Comparison of ENCODE assay signal across 7 cellular contexts in the genomic region with DNA sequence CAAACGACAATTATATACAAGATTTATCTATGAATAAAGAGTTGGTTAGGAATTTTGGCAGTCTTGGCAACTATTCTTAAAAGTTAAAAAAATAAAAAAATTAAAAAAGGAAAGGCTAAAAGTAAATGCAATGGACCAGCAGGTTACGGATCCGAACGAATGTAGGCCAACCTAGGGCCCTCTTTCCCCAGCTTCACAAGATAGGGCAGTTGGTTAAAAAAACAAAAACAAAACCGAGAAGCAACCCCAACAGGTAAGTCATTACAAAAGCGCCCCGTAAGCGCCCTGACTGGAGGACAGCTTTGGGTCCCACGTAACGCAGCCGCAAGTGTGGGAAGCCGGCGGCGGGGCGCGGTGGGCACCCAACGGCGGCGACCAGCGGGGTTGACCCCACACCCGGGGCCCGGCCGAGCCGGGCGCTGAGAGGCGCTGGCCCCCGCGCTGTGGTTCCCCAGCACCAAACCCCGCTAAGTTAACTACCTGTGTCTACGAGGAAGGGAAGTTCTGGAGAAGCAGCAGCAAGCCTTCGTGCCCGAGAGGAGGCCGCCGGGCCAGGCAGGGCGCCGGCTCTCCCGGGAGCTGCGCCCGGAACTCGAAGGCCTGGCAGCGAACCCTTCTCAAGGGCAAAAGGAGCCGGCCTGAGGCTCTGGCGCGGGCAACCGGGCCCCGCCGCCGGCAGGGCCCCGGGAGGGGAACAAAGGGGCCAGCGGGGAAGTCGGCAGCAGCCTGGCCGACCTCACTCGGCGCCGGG. TPM values are rescaled to one million over a fixed set of nuclear protein-coding genes. Genes with fewer than 3 reads are reported as not detected.
A peak's percentile ranks its signal among the peaks of the same experiment; 100 is the strongest.
DNase-seq lines count a peak whose midpoint lies in the region; TF ChIP-seq lines count a peak whose summit lies in the region.

No MANE protein-coding gene starts in this region.

- H3K4me1 ChIP-seq in esophagus muscularis mucosa (peaks cover 16 to 63% (median 59%) of the 10 kb centered on the region in 4 donors), suprapubic skin (peaks cover 32% of the 10 kb centered on the region)

- TF ChIP-seq CTCF in HFF-Myc (IDR thresholded peaks at IDR 0.05; ENCODE audit: low read depth, low read length, missing control alignments) (no peak), esophagus muscularis mucosa (IDR thresholded peaks at IDR 0.05) (no peak), nephron progenitor cell (IDR thresholded peaks at IDR 0.05) (no peak), suprapubic skin (IDR thresholded peaks at IDR 0.05) (no peak)

- H3K4me3 ChIP-seq in HFF-Myc (replicated peaks; ENCODE audit: low read depth, low read length) (peak overlapping the region; percentile 75), esophagus muscularis mucosa (peak overlapping the region; percentile 60 to 98 (median 84)), suprapubic skin (peak overlapping the region; percentile 78)

- peaks cover 34% of the 10 kb centered on the region for H3K4me1 Mint-ChIP-seq in nephron progenitor cell

- H3K4me3 Mint-ChIP-seq in nephron progenitor cell = peak overlapping the region; percentile 90

- H3K36me3 ChIP-seq in esophagus muscularis mucosa (peaks cover 0 to 19% (median 11%) of the 10 kb centered on the region in 4 donors), suprapubic skin (peaks cover 13% of the 10 kb centered on the region)

- peak; percentile 45 for TF ChIP-seq POLR2A in GM15510 (IDR thresholded peaks at IDR 0.05; ENCODE audit: borderline replicate concordance, extremely low read depth, insufficient read length)
- TF ChIP-seq POLR2A in esophagus muscularis mucosa (IDR thresholded peaks at IDR 0.05; ENCODE audit: low read depth) = no peak
- no peak for TF ChIP-seq POLR2A in suprapubic skin (IDR thresholded peaks at IDR 0.05)

- peaks cover 36% of the 10 kb centered on the region for H3K36me3 Mint-ChIP-seq in nephron progenitor cell (ENCODE audit: low read depth)

- 1% methylated on average over 18 of the region's 55 CpGs for WGBS in esophagus muscularis mucosa
- WGBS in suprapubic skin = under 1% methylated on average over 29 of the region's 55 CpGs

- intact Hi-C loops in esophagus muscularis mucosa (cut with DNase I) = loop anchor here (5.0 to 10.0 kb wide), 4 partner anchors 39 to 148 kb away; no protein-coding TSS in a partner anchor

- H3K27me3 Mint-ChIP-seq in nephron progenitor cell (ENCODE audit: low read depth, poor library complexity) = no peaks in the 10 kb centered on the region

- H3K27me3 ChIP-seq in esophagus muscularis mucosa (no peaks in the 10 kb centered on the region), suprapubic skin (no peaks in the 10 kb centered on the region)

- no peaks in the 10 kb centered on the region for H3K9me3 ChIP-seq in esophagus muscularis mucosa
- H3K9me3 ChIP-seq in suprapubic skin = no peaks in the 10 kb centered on the region

- H3K27ac Mint-ChIP-seq in nephron progenitor cell = peak overlapping the region; percentile 96

- H3K27ac ChIP-seq in esophagus muscularis mucosa (replicated peaks in 1 of 4) (peak overlapping the region; percentile 93 to 100 (median 100)), suprapubic skin (peak overlapping the region; percentile 100)

- H3K9me3 Mint-ChIP-seq in nephron progenitor cell = peaks cover 6% of the 10 kb centered on the region

- TF ChIP-seq EP300 in esophagus muscularis mucosa (IDR thresholded peaks at IDR 0.05) (no peak), suprapubic skin (IDR thresholded peaks at IDR 0.05) (no peak)

- DNase-seq in HFF-Myc (ENCODE audit: extremely low read depth, low read depth) = no peak
- DNase-seq in NCI-H2029 treated with DMSO at 0.1 percent for 48 hours (lab: John Stamatoyannopoulos, UW) = peak; percentile 69
- DNase-seq in activated T-cell treated with anti-CD3 and anti-CD28 coated beads, Interleukin-2, amount 50 U/mL, for 1 hour = peak; percentile 73
- no peak for DNase-seq in esophagus muscularis mucosa (ENCODE audit: extremely low spot score)
- peak; percentile 46 for DNase-seq in nephron progenitor cell
- peak in 1 of 2 donors; percentile 71 for DNase-seq in suprapubic skin (ENCODE audit: low spot score in 2 of 2)

RNA-seq across cellular contexts. Expression of a gene that starts 0.9 kb away (rescaled TPM):
- total RNA-seq in esophagus muscularis mucosa (100 to 1,000 TPM; 177 to 224 (median 206) TPM), suprapubic skin (100 to 1,000 TPM; 197 to 442 (median 271) TPM)

Comparison
In these comparisons a context has a peak if more than half of its experiments do, and no peak if none do; other contexts are left out.
1. DNase-seq: peak in NCI-H2029 treated with DMSO at 0.1 percent for 48 hours (single experiment), activated T-cell treated with anti-CD3 and anti-CD28 coated beads, Interleukin-2, amount 50 U/mL, for 1 hour (single experiment) and nephron progenitor cell (single experiment); none in HFF-Myc (single experiment) and esophagus muscularis mucosa (single experiment).
2. Peak in every context shown above with its lines, with median percentiles within 50 percentile points of each other: H3K4me3 ChIP-seq.